In genomic region chr19:29320076-29320475, GRCh38 we compare ENCODE assay signal across 16 cellular contexts.
"Had no signal": no experiment of that assay in that cellular context is flagged by ENCODE, and none has a peak within 500 bp of the region (broad histone marks: within the 10 kb centered on the region; RNA-seq: fewer than 3 reads in every experiment).

No MANE protein-coding gene starts in this region.

- FAIRE-seq: bronchial epithelial cell, keratinocyte had no signal

- H3K9me3 ChIP-seq: ascending aorta, ovary, uterus had no signal

- H3K36me3 ChIP-seq: ascending aorta, ovary, stomach, uterus had no signal

- DNase-seq: activated CD4-positive, alpha-beta T cell treated with anti-CD3 and anti-CD28 coated beads, Interleukin-2, amount 50 U/mL, for 1 hour; activated naive CD4-positive, alpha-beta T cell treated with anti-CD3 and anti-CD28 coated beads for 36 hours; activated naive CD8-positive, alpha-beta T cell treated with anti-CD3 and anti-CD28 coated beads, Interleukin-2, amount 50 U/mL, for 24 hours; naive B cell; ovary; stimulated activated CD4-positive, alpha-beta T cell treated with anti-CD3 and anti-CD28 coated beads, Interleukin-12 subunit alpha, Interleukin-12 subunit beta, amount 100 ng/mL, for 4 hours; stimulated activated CD4-positive, alpha-beta T cell treated with anti-CD3 and anti-CD28 coated beads, Interleukin-2, amount 100 ng/mL, for 24 hours; stomach; T-helper 9 cell; uterus had no signal

- H3K4me1 ChIP-seq: ascending aorta, stomach, uterus had no signal

- H3K27me3 ChIP-seq: ascending aorta, ovary, uterus had no signal

- H3K4me3 ChIP-seq: ascending aorta, ovary, stomach, uterus had no signal

- ATAC-seq: activated naive CD8-positive, alpha-beta T cell treated with anti-CD3 and anti-CD28 coated beads, Interleukin-2, amount 50 U/mL, for 24 hours; activated T-helper 17 cell treated with anti-CD3 and anti-CD28 coated beads, Interleukin-2, amount 50 U/mL, for 72 hours; esophagus mucosa; left lobe of liver had no signal

- H3K27ac ChIP-seq: ascending aorta, ovary, stomach, uterus had no signal
